In the genomic region with DNA sequence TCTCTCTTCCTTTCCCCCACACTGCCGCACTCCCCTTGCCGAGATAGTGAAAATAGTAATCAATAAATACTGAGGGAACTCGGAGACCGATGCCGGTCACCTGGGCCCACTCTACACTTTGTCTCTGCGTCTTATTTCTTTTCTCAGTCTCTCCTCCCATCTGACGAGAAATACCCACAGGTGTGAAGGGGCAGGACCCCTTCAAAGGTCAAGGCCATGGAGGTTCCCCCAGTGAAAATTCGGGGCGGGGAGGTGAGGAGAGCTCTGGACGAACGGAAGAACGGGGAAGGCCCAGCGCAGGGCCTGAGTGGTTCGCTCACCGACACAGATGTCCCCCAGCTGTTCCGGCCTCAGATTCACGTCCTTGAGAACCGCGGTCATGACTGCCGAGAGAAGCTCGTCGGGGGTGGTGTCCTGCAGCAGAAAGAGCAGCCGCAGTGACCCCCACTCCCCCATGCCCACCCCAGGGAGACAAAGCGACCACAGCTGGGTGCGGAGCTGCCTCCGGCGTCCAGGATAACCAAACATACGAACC, we compare ENCODE assay signal across 8 cellular contexts. TPM values are rescaled to one million over a fixed set of nuclear protein-coding genes. Genes with fewer than 3 reads are reported as not detected.
DNase-seq lines count a peak whose midpoint lies in the region; ATAC-seq, FAIRE-seq and TF ChIP-seq lines count a peak whose summit lies in the region.

No MANE protein-coding gene starts in this region.

- intact Hi-C loops in GM12878 (cut with micrococcal nuclease; ENCODE audit: unreplicated experiment) (loop anchor here (5.0 kb wide), 1 partner anchor 76 kb away; no protein-coding TSS in a partner anchor), left lung (cut with DNase I) (loop anchor here in 1 of 2 donors (10.0 kb wide), 1 partner anchor 88 kb away; no protein-coding TSS in a partner anchor), testis (cut with DNase I; ENCODE audit: low total_unique reads) (no loop called here)

- H3K4me2 ChIP-seq in Karpas-422 (ENCODE audit: low read depth, low read length, poor library complexity, severe bottlenecking) (peak overlapping the region; percentile 92), GM12878 (ENCODE audit: control insufficient read depth, insufficient read depth) (peak overlapping the region; percentile 85)

- H3K4me3 ChIP-seq in Karpas-422 (ENCODE audit: low read length) (peak overlapping the region; percentile 88), GM12878 (peak overlapping the region; percentile 76), left lung (peak overlapping the region; percentile 89 to 97), testis (peak overlapping the region; percentile 79 to 89)

- no peak for TF ChIP-seq RAD21 in GM12878 (IDR thresholded peaks at IDR 0.05; ENCODE audit: insufficient read depth, low read depth, low read length)

- TF ChIP-seq EP300 in GM12878 (IDR thresholded peaks at IDR 0.05; ENCODE audit: borderline replicate concordance in 1 of 2, control insufficient read depth in 1 of 2, low read depth in 2 of 2, low read length in 2 of 2), result no peak

- H3K4me1 ChIP-seq in Karpas-422 (ENCODE audit: low read length), result peaks cover 35% of the 10 kb centered on the region
- peaks cover 26% of the 10 kb centered on the region for H3K4me1 ChIP-seq in GM12878 (ENCODE audit: control insufficient read depth, insufficient read depth, low read length)
- H3K4me1 ChIP-seq in left lung, result peaks cover 34 to 71% of the 10 kb centered on the region in 2 donors
- peaks cover 24% of the 10 kb centered on the region for H3K4me1 ChIP-seq in testis

- in situ Hi-C loops in GM12878 (cut with MboI), result no loop called here

- RAD21 ChIA-PET in GM12878 (lab: Charles Lee; ENCODE audit: unreplicated experiment), result interaction anchor here (0.7 to 5.0 kb wide), 11 partner anchors 21 to 210 kb away, joined by 3 to 62 read pairs (median 3); a partner anchor contains a TSS

- H3K27ac ChIP-seq in Karpas-422 (ENCODE audit: low read length) (peak overlapping the region; percentile 35), GM12878 (ENCODE audit: control insufficient read depth, insufficient read depth) (peak overlapping the region; percentile 65), left lung (peak overlapping the region; percentile 82 to 98), testis (peak overlapping the region; percentile 52 to 73)

- H3K27me3 ChIP-seq in Karpas-422 (ENCODE audit: low read length) (no peaks in the 10 kb centered on the region), GM12878 (replicated peaks in 1 of 2; ENCODE audit: control insufficient read depth in 2 of 2, insufficient read depth in 2 of 2, low read length in 1 of 2) (no peaks in the 10 kb centered on the region), left lung (no peaks in the 10 kb centered on the region), testis (no peaks in the 10 kb centered on the region)

- H4K20me1 ChIP-seq in Karpas-422 (ENCODE audit: insufficient read depth, low read depth, low read length) (peaks cover 10% of the 10 kb centered on the region; the same call in 1 of the 2 replicates), GM12878 (ENCODE audit: control insufficient read depth, insufficient read depth) (no peaks in the 10 kb centered on the region; the same call in 1 of the 2 replicates)

- peaks cover 27% of the 10 kb centered on the region for H3K36me3 ChIP-seq in Karpas-422 (ENCODE audit: insufficient read depth, low read length)
- H3K36me3 ChIP-seq in GM12878 (ENCODE audit: control insufficient read depth in 2 of 2, insufficient read depth in 2 of 2, low read length in 1 of 2), result peaks cover 0 to 15% of the 10 kb centered on the region in 2 experiments; a peak in 2 of 4 replicates
- H3K36me3 ChIP-seq in left lung, result peaks cover 0 to 42% of the 10 kb centered on the region in 2 donors
- no peaks in the 10 kb centered on the region for H3K36me3 ChIP-seq in testis (ENCODE audit: low read depth, missing control alignments)

- FAIRE-seq in GM12878 (lab: Jason Lieb, UNC), result no peak
- no peak for FAIRE-seq in frontal cortex (lab: Jason Lieb, UNC)

- POLR2A ChIA-PET in GM12878 (lab: Charles Lee), result interaction anchor here (0.8 to 8.8 kb wide), 15 partner anchors 12 to 210 kb away, joined by 3 to 146 read pairs (median 5); a partner anchor contains a TSS

- SMC1A ChIA-PET in GM12878 (lab: Charles Lee; ENCODE audit: uncharacterized antibody, unreplicated experiment), result interaction anchor here (0.8 to 8.2 kb wide), 7 partner anchors 19 to 211 kb away, joined by 3 to 92 read pairs (median 4); a partner anchor contains a TSS

- BruUV-seq in GM12878 (replicated peaks; lab: Mats Ljungman, UMichigan), result no TSS peak

- CTCF ChIA-PET in GM12878 (lab: Yijun Ruan, JAX), result interaction anchor here (0.9 to 8.2 kb wide), 5 partner anchors 20 to 208 kb away, joined by 3 to 74 read pairs (median 4); a partner anchor contains a TSS

- peak; percentile 15 for ATAC-seq in GM12878
- no peak for ATAC-seq in left lung
- ATAC-seq in GM21786 (IDR thresholded peaks at IDR 0.05; ENCODE audit: unreplicated experiment), result no peak
- ATAC-seq in GM21528 (IDR thresholded peaks at IDR 0.05; ENCODE audit: low FRiP score, unreplicated experiment), result no peak

- TF ChIP-seq CTCF in GM12878 (IDR thresholded peaks at IDR 0.05 in 2 of 3, conservative IDR thresholded peaks at IDR 0.05 in 1 of 3; ENCODE audit: control insufficient read depth in 2 of 3, extremely low read depth in 1 of 3, insufficient read depth in 1 of 3, low read depth in 3 of 3, low read length in 3 of 3) (no peak), left lung (IDR thresholded peaks at IDR 0.05) (no peak), testis (IDR thresholded peaks at IDR 0.05) (no peak)

- H3K9me3 ChIP-seq in Karpas-422 (ENCODE audit: low read length) (no peaks in the 10 kb centered on the region), GM12878 (replicated peaks; ENCODE audit: control insufficient read depth, insufficient read depth, low read length) (no peaks in the 10 kb centered on the region; the same call in 2 of the 3 replicates), left lung (no peaks in the 10 kb centered on the region), testis (no peaks in the 10 kb centered on the region)

- peak overlapping the region; percentile 64; the same call in 1 of the 2 replicates for H2AFZ ChIP-seq in Karpas-422 (ENCODE audit: low read length)
- peak overlapping the region; percentile 75 for H2AFZ ChIP-seq in GM12878 (ENCODE audit: control insufficient read depth, low read depth, low read length)

- no peaks in the 10 kb centered on the region for H3K9me2 ChIP-seq in Karpas-422 (replicated peaks; ENCODE audit: insufficient read depth, low read length)

- under 1% methylated on average over 24 of the region's 28 CpGs for WGBS in GM12878 (ENCODE audit: insufficient coverage, insufficient replicate concordance, low lambda C conversion rate, missing lambda C conversion rate)
- 1 to 3% methylated on average over 9 to 28 of the region's 28 CpGs for WGBS in testis, 2 donors

- DNase-seq in EL (peak; percentile 48), Karpas-422 (no peak), GM12878 (ENCODE audit: low read depth, low spot score) (no peak), left lung (peak in 1 of 2 donors; percentile 53), testis (peak; percentile 33), frontal cortex (ENCODE audit: low spot score in 2 of 2) (no peak)

- TF ChIP-seq POLR2A in GM12878 (IDR thresholded peaks at IDR 0.05; ENCODE audit: low read depth, low read length), result no peak
- TF ChIP-seq POLR2A in testis (IDR thresholded peaks at IDR 0.05), result no peak

- H3K79me2 ChIP-seq in Karpas-422 (ENCODE audit: low read length), result peaks cover 42% of the 10 kb centered on the region
- peaks cover 64% of the 10 kb centered on the region for H3K79me2 ChIP-seq in GM12878 (ENCODE audit: control insufficient read depth, insufficient read depth, low read length)

- peak overlapping the region; percentile 92 for H3K9ac ChIP-seq in Karpas-422 (ENCODE audit: low read length)
- H3K9ac ChIP-seq in GM12878 (ENCODE audit: control insufficient read depth, insufficient read depth, low read length), result peak overlapping the region; percentile 79

RNA-seq across cellular contexts. Expression of a gene that starts 0.6 kb away (rescaled TPM):
- 23.4 and 34.4 TPM in 2 replicates for total RNA-seq in Karpas-422 (2014; rRNA removed; shearing (Covaris generic); ENCODE audit: low replicate concordance)
- 37.3 and 41.0 TPM in 2 replicates for total RNA-seq in GM12878 (2013; cell fraction: nucleolus; rRNA removed)
- 41.9 and 56.5 TPM in 2 replicates for total RNA-seq in GM12878 (2014; rRNA removed)
- 41.0 and 43.3 TPM in 2 replicates for total RNA-seq in GM12878 (2014; rRNA removed; fragmentation: Illumina TruSeq; extraction: Trizol)
- 65.6 and 68.1 TPM in 2 replicates for total RNA-seq in GM12878 (2021)
- 24.5 TPM for polyA plus RNA-seq in GM12878 (2011; ENCODE audit: low read depth)
- polyA plus RNA-seq in GM12878 (2011; rRNA removed), result 54.9 and 85.4 TPM in 2 replicates
- polyA plus RNA-seq in GM12878 (2011; cell fraction: cytosol; rRNA removed), result 80.7 and 120 TPM in 2 replicates
- polyA plus RNA-seq in GM12878 (2011; cell fraction: nucleus; rRNA removed), result 330 and 337 TPM in 2 replicates
- polyA plus RNA-seq in GM12878 (2012), result 49.4 and 50.7 TPM in 2 replicates
- polyA plus RNA-seq in GM12878 (2014; fragmentation: Illumina TruSeq; extraction: Trizol), result 24.5 and 51.5 TPM in 2 replicates
- 10 to 100 TPM in 1 of 2 experiments, 1 to 10 TPM in 1; 5.7 to 12.6 TPM for polyA plus RNA-seq in GM12878 (2014; fragmentation: Nextera tagmentation; extraction: Ambion mirVana)
- 79.2 and 90.2 TPM in 2 replicates for polyA plus RNA-seq in GM12878 (2014; rRNA removed)
- polyA plus RNA-seq in GM12878 (2016; fragmentation: Nextera tagmentation; extraction: Ambion mirVana), result 10 to 100 TPM; 64.8 to 75.1 TPM
- polyA minus RNA-seq in GM12878 (2011; rRNA and poly(A)+ RNA removed), result 73.1 and 103 TPM in 2 replicates
- 21.1 and 21.5 TPM in 2 replicates for polyA minus RNA-seq in GM12878 (2011; cell fraction: cytosol; rRNA and poly(A)+ RNA removed)
- polyA minus RNA-seq in GM12878 (2011; cell fraction: nucleus; rRNA and poly(A)+ RNA removed), result 90.7 and 132 TPM in 2 replicates
- 100 to 1,000 TPM in 1 of 2 donors, 10 to 100 TPM in 1; 97.5 to 106 TPM for total RNA-seq in left lung
- total RNA-seq in testis, result 10 to 100 TPM; 58.3 to 60.9 TPM
- polyA plus RNA-seq in testis (ENCODE audit: insufficient read depth, low read depth, low replicate concordance), result 50.7 TPM
- 30.2 TPM for total RNA-seq in frontal cortex

RNA-seq across cellular contexts. Expression of a gene that starts 2.1 kb away (rescaled TPM):
- total RNA-seq in Karpas-422 (2014; rRNA removed; shearing (Covaris generic); ENCODE audit: low replicate concordance), result 11.3 and 23.0 TPM in 2 replicates
- total RNA-seq in GM12878 (2013; cell fraction: nucleolus; rRNA removed), result 12.8 and 14.6 TPM in 2 replicates
- 28.7 and 38.6 TPM in 2 replicates for total RNA-seq in GM12878 (2014; rRNA removed)
- total RNA-seq in GM12878 (2014; rRNA removed; fragmentation: Illumina TruSeq; extraction: Trizol), result 5.5 and 6.2 TPM in 2 replicates
- total RNA-seq in GM12878 (2021), result 65.6 and 67.7 TPM in 2 replicates
- polyA plus RNA-seq in GM12878 (2011; ENCODE audit: low read depth), result 37.6 TPM
- polyA plus RNA-seq in GM12878 (2011; rRNA removed), result 41.6 and 61.7 TPM in 2 replicates
- polyA plus RNA-seq in GM12878 (2011; cell fraction: cytosol; rRNA removed), result 93.6 and 108 TPM in 2 replicates
- 83.5 and 84.2 TPM in 2 replicates for polyA plus RNA-seq in GM12878 (2011; cell fraction: nucleus; rRNA removed)
- polyA plus RNA-seq in GM12878 (2012), result 39.3 and 44.4 TPM in 2 replicates
- 83.0 and 84.8 TPM in 2 replicates for polyA plus RNA-seq in GM12878 (2014; fragmentation: Illumina TruSeq; extraction: Trizol)
- polyA plus RNA-seq in GM12878 (2014; fragmentation: Nextera tagmentation; extraction: Ambion mirVana), result 10 to 100 TPM; 37.6 to 82.0 TPM
- polyA plus RNA-seq in GM12878 (2014; rRNA removed), result 80.2 and 96.7 TPM in 2 replicates
- 10 to 100 TPM; 69.4 to 83.4 TPM for polyA plus RNA-seq in GM12878 (2016; fragmentation: Nextera tagmentation; extraction: Ambion mirVana)
- 82.8 and 102 TPM in 2 replicates for polyA minus RNA-seq in GM12878 (2011; rRNA and poly(A)+ RNA removed)
- polyA minus RNA-seq in GM12878 (2011; cell fraction: cytosol; rRNA and poly(A)+ RNA removed), result 29.2 and 32.2 TPM in 2 replicates
- 38.7 and 48.3 TPM in 2 replicates for polyA minus RNA-seq in GM12878 (2011; cell fraction: nucleus; rRNA and poly(A)+ RNA removed)
- total RNA-seq in left lung, result 10 to 100 TPM; 51.5 to 97.4 TPM
- total RNA-seq in testis, result 10 to 100 TPM; 18.7 to 22.3 TPM
- polyA plus RNA-seq in testis (ENCODE audit: insufficient read depth, low read depth, low replicate concordance), result 30.1 TPM
- total RNA-seq in frontal cortex, result 3.7 TPM

RNA-seq across cellular contexts. Expression of a gene that starts 29.0 kb away (rescaled TPM):
- total RNA-seq in Karpas-422 (2014; rRNA removed; shearing (Covaris generic); ENCODE audit: low replicate concordance), result 42.7 and 55.3 TPM in 2 replicates
- 74.1 and 78.0 TPM in 2 replicates for total RNA-seq in GM12878 (2013; cell fraction: nucleolus; rRNA removed)
- 34.7 and 37.1 TPM in 2 replicates for total RNA-seq in GM12878 (2014; rRNA removed)
- 36.9 and 38.3 TPM in 2 replicates for total RNA-seq in GM12878 (2014; rRNA removed; fragmentation: Illumina TruSeq; extraction: Trizol)
- 45.2 and 48.0 TPM in 2 replicates for total RNA-seq in GM12878 (2021)
- polyA plus RNA-seq in GM12878 (2011; ENCODE audit: low read depth), result 26.5 TPM
- polyA plus RNA-seq in GM12878 (2011; rRNA removed), result 54.6 and 74.8 TPM in 2 replicates
- polyA plus RNA-seq in GM12878 (2011; cell fraction: cytosol; rRNA removed), result 27.8 and 35.0 TPM in 2 replicates
- 41.7 and 47.3 TPM in 2 replicates for polyA plus RNA-seq in GM12878 (2011; cell fraction: nucleus; rRNA removed)
- polyA plus RNA-seq in GM12878 (2012), result 28.8 and 37.7 TPM in 2 replicates
- polyA plus RNA-seq in GM12878 (2014; fragmentation: Illumina TruSeq; extraction: Trizol), result 50.3 and 59.6 TPM in 2 replicates
- 10 to 100 TPM; 12.4 to 16.9 TPM for polyA plus RNA-seq in GM12878 (2014; fragmentation: Nextera tagmentation; extraction: Ambion mirVana)
- 35.0 and 36.7 TPM in 2 replicates for polyA plus RNA-seq in GM12878 (2014; rRNA removed)
- 10 to 100 TPM; 18.0 to 18.8 TPM for polyA plus RNA-seq in GM12878 (2016; fragmentation: Nextera tagmentation; extraction: Ambion mirVana)
- 41.5 and 45.9 TPM in 2 replicates for polyA minus RNA-seq in GM12878 (2011; rRNA and poly(A)+ RNA removed)
- polyA minus RNA-seq in GM12878 (2011; cell fraction: cytosol; rRNA and poly(A)+ RNA removed), result 15.1 and 23.0 TPM in 2 replicates
- 26.2 and 34.1 TPM in 2 replicates for polyA minus RNA-seq in GM12878 (2011; cell fraction: nucleus; rRNA and poly(A)+ RNA removed)
- 10 to 100 TPM; 26.4 to 35.6 TPM for total RNA-seq in left lung
- 10 to 100 TPM; 39.7 to 48.7 TPM for total RNA-seq in testis
- polyA plus RNA-seq in testis (ENCODE audit: insufficient read depth, low read depth, low replicate concordance), result 26.0 TPM
- total RNA-seq in frontal cortex, result 51.0 TPM

Comparison
In these comparisons a context has a peak if more than half of its experiments do, and no peak if none do; other contexts are left out.
1. DNase-seq: peak in EL (single experiment) and testis (single experiment); none in Karpas-422 (single experiment), GM12878 (single experiment) and frontal cortex (0 of 2).
2. H3K27ac ChIP-seq: peak in every context shown above with its lines; median percentile 90 in left lung; 65 in GM12878; 62 in testis; 35 in Karpas-422.
3. Peak in every context shown above with its lines, with median percentiles within 50 percentile points of each other: H3K4me3 ChIP-seq.